Comparison of ENCODE assay signal across 1 cellular context in the genomic region with DNA sequence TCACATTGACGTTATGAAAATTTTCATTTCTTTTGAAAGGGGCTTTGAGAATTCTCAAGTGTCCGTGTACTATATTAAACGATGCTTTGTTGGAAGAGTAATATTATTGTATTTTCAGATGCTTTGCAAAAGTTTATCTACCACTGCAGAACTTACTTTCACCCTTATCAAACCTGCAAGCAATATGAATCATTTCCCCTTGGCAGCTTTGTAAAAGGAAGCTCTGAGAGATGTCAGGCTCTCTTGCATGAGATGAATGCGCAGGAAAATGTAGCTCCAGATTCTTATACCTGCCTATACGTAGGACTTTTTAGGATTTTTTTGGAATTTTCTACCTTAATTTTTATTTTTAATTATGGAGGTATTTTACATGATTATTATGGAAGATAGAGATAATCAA.
TF ChIP-seq lines count a peak whose summit lies in the region.

No MANE protein-coding gene starts in this region.

TF ChIP-seq in K562, 482 proteins besides CTCF, POLR2A, EP300 and RAD21 (continued from another document):
- TF ChIP-seq, protein P1, sequence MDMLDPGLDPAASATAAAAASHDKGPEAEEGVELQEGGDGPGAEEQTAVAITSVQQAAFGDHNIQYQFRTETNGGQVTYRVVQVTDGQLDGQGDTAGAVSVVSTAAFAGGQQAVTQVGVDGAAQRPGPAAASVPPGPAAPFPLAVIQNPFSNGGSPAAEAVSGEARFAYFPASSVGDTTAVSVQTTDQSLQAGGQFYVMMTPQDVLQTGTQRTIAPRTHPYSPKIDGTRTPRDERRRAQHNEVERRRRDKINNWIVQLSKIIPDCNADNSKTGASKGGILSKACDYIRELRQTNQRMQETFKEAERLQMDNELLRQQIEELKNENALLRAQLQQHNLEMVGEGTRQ (CRISPR knock-in tag; IDR thresholded peaks at IDR 0.05): no peak
- TF ChIP-seq, protein P2, sequence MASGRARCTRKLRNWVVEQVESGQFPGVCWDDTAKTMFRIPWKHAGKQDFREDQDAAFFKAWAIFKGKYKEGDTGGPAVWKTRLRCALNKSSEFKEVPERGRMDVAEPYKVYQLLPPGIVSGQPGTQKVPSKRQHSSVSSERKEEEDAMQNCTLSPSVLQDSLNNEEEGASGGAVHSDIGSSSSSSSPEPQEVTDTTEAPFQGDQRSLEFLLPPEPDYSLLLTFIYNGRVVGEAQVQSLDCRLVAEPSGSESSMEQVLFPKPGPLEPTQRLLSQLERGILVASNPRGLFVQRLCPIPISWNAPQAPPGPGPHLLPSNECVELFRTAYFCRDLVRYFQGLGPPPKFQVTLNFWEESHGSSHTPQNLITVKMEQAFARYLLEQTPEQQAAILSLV (tag; IDR thresholded peaks at IDR 0.05): no peak
- TF ChIP-seq ZNF431 (CRISPR knock-in tag; IDR thresholded peaks at IDR 0.05) (peak; percentile 77; the same call in 1 of the 2 replicates), ZNF589 (CRISPR knock-in tag; IDR thresholded peaks at IDR 0.05; ENCODE audit: low read depth) (0 out of 2 replicates have a peak, but pooled peaks have one; percentile 32), ZNF12 (CRISPR knock-in tag; IDR thresholded peaks at IDR 0.05) (no peak), RBM25 (IDR thresholded peaks at IDR 0.05; ENCODE audit: low read depth, low read length, severe bottlenecking) (no peak), ZNF224 (CRISPR knock-in tag; IDR thresholded peaks at IDR 0.05) (no peak), CEBPG (CRISPR knock-in tag; IDR thresholded peaks at IDR 0.05) (no peak), CEBPG (tag; conservative IDR thresholded peaks at IDR 0.05 in 1 of 2, IDR thresholded peaks at IDR 0.05 in 1 of 2) (no peak), ARHGAP35 (IDR thresholded peaks at IDR 0.05; ENCODE audit: partially characterized antibody) (no peak), FOXP1 (CRISPR knock-in tag; IDR thresholded peaks at IDR 0.05) (no peak), PHTF2 (CRISPR knock-in tag; IDR thresholded peaks at IDR 0.05) (no peak), ASH1L (IDR thresholded peaks at IDR 0.05; ENCODE audit: borderline replicate concordance, low read depth, partially characterized antibody) (no peak), CREBBP (IDR thresholded peaks at IDR 0.05; ENCODE audit: low read depth, low read length) (no peak), EWSR1 (IDR thresholded peaks at IDR 0.05; ENCODE audit: borderline replicate concordance, low read depth, partially characterized antibody) (no peak), HIVEP1 (CRISPR knock-in tag; IDR thresholded peaks at IDR 0.05) (no peak), ZNF197 (CRISPR knock-in tag; IDR thresholded peaks at IDR 0.05; ENCODE audit: low read depth) (no peak), ZNF584 (CRISPR knock-in tag; IDR thresholded peaks at IDR 0.05; ENCODE audit: low read depth) (no peak), KDM4B (IDR thresholded peaks at IDR 0.05; ENCODE audit: borderline replicate concordance in 2 of 2, low read depth in 1 of 2) (no peak), NR2C2 (CRISPR knock-in tag; IDR thresholded peaks at IDR 0.05) (no peak), NR2C2 (tag; IDR thresholded peaks at IDR 0.05) (no peak), ZNF175 (CRISPR knock-in tag; IDR thresholded peaks at IDR 0.05; ENCODE audit: low read depth) (no peak), SMARCA4 (IDR thresholded peaks at IDR 0.05) (peak; percentile 98), PHB (CRISPR knock-in tag; IDR thresholded peaks at IDR 0.05) (no peak), MEIS2 (IDR thresholded peaks at IDR 0.05; ENCODE audit: partially characterized antibody) (peak; percentile 96)
- TF ChIP-seq, protein P3, sequence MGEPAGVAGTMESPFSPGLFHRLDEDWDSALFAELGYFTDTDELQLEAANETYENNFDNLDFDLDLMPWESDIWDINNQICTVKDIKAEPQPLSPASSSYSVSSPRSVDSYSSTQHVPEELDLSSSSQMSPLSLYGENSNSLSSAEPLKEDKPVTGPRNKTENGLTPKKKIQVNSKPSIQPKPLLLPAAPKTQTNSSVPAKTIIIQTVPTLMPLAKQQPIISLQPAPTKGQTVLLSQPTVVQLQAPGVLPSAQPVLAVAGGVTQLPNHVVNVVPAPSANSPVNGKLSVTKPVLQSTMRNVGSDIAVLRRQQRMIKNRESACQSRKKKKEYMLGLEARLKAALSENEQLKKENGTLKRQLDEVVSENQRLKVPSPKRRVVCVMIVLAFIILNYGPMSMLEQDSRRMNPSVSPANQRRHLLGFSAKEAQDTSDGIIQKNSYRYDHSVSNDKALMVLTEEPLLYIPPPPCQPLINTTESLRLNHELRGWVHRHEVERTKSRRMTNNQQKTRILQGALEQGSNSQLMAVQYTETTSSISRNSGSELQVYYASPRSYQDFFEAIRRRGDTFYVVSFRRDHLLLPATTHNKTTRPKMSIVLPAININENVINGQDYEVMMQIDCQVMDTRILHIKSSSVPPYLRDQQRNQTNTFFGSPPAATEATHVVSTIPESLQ (CRISPR knock-in tag; IDR thresholded peaks at IDR 0.05): no peak
- TF ChIP-seq, protein P4, sequence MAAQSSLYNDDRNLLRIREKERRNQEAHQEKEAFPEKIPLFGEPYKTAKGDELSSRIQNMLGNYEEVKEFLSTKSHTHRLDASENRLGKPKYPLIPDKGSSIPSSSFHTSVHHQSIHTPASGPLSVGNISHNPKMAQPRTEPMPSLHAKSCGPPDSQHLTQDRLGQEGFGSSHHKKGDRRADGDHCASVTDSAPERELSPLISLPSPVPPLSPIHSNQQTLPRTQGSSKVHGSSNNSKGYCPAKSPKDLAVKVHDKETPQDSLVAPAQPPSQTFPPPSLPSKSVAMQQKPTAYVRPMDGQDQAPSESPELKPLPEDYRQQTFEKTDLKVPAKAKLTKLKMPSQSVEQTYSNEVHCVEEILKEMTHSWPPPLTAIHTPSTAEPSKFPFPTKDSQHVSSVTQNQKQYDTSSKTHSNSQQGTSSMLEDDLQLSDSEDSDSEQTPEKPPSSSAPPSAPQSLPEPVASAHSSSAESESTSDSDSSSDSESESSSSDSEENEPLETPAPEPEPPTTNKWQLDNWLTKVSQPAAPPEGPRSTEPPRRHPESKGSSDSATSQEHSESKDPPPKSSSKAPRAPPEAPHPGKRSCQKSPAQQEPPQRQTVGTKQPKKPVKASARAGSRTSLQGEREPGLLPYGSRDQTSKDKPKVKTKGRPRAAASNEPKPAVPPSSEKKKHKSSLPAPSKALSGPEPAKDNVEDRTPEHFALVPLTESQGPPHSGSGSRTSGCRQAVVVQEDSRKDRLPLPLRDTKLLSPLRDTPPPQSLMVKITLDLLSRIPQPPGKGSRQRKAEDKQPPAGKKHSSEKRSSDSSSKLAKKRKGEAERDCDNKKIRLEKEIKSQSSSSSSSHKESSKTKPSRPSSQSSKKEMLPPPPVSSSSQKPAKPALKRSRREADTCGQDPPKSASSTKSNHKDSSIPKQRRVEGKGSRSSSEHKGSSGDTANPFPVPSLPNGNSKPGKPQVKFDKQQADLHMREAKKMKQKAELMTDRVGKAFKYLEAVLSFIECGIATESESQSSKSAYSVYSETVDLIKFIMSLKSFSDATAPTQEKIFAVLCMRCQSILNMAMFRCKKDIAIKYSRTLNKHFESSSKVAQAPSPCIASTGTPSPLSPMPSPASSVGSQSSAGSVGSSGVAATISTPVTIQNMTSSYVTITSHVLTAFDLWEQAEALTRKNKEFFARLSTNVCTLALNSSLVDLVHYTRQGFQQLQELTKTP (IDR thresholded peaks at IDR 0.05; ENCODE audit: low read depth in 1 of 2, partially characterized antibody in 2 of 2): no peak
- TF ChIP-seq, protein P5, sequence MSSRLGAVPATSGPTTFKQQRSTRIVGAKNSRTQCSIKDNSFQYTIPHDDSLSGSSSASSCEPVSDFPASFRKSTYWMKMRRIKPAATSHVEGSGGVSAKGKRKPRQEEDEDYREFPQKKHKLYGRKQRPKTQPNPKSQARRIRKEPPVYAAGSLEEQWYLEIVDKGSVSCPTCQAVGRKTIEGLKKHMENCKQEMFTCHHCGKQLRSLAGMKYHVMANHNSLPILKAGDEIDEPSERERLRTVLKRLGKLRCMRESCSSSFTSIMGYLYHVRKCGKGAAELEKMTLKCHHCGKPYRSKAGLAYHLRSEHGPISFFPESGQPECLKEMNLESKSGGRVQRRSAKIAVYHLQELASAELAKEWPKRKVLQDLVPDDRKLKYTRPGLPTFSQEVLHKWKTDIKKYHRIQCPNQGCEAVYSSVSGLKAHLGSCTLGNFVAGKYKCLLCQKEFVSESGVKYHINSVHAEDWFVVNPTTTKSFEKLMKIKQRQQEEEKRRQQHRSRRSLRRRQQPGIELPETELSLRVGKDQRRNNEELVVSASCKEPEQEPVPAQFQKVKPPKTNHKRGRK (tag; IDR thresholded peaks at IDR 0.05): no peak
- TF ChIP-seq, protein P6, sequence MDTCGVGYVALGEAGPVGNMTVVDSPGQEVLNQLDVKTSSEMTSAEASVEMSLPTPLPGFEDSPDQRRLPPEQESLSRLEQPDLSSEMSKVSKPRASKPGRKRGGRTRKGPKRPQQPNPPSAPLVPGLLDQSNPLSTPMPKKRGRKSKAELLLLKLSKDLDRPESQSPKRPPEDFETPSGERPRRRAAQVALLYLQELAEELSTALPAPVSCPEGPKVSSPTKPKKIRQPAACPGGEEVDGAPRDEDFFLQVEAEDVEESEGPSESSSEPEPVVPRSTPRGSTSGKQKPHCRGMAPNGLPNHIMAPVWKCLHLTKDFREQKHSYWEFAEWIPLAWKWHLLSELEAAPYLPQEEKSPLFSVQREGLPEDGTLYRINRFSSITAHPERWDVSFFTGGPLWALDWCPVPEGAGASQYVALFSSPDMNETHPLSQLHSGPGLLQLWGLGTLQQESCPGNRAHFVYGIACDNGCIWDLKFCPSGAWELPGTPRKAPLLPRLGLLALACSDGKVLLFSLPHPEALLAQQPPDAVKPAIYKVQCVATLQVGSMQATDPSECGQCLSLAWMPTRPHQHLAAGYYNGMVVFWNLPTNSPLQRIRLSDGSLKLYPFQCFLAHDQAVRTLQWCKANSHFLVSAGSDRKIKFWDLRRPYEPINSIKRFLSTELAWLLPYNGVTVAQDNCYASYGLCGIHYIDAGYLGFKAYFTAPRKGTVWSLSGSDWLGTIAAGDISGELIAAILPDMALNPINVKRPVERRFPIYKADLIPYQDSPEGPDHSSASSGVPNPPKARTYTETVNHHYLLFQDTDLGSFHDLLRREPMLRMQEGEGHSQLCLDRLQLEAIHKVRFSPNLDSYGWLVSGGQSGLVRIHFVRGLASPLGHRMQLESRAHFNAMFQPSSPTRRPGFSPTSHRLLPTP (IDR thresholded peaks at IDR 0.05; ENCODE audit: borderline replicate concordance, extremely low read depth, insufficient read length): no peak
- TF ChIP-seq, protein P7, sequence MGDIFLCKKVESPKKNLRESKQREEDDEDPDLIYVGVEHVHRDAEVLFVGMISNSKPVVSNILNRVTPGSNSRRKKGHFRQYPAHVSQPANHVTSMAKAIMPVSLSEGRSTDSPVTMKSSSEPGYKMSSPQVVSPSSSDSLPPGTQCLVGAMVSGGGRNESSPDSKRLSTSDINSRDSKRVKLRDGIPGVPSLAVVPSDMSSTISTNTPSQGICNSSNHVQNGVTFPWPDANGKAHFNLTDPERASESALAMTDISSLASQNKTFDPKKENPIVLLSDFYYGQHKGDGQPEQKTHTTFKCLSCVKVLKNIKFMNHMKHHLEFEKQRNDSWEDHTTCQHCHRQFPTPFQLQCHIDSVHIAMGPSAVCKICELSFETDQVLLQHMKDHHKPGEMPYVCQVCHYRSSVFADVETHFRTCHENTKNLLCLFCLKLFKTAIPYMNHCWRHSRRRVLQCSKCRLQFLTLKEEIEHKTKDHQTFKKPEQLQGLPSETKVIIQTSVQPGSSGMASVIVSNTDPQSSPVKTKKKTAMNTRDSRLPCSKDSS (IDR thresholded peaks at IDR 0.05; ENCODE audit: low read depth, partially characterized antibody): no peak
- TF ChIP-seq, protein P8, sequence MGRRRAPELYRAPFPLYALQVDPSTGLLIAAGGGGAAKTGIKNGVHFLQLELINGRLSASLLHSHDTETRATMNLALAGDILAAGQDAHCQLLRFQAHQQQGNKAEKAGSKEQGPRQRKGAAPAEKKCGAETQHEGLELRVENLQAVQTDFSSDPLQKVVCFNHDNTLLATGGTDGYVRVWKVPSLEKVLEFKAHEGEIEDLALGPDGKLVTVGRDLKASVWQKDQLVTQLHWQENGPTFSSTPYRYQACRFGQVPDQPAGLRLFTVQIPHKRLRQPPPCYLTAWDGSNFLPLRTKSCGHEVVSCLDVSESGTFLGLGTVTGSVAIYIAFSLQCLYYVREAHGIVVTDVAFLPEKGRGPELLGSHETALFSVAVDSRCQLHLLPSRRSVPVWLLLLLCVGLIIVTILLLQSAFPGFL (CRISPR knock-in tag; IDR thresholded peaks at IDR 0.05): no peak
